ENCODE assay signal across 26 cellular contexts in the genomic region with DNA sequence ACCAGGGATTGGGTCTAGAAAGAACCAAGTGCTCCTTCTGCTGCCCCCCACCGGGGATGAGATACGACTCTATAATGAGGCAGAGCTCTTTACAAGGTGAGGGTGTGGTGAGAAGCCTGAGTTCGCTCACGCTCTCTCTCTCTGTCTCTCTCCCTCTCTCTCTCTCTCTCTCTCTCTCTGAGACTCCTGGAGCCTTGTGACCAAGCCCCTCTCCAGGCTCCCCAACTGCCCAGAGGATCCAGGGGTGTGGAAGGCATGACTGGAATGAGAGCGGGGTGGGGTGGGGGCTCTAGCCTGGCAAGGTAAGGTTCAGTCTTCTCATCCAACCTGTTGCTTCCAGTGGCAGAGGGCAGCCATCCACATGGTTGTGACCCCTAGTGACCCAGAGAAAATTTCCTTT. TPM values are rescaled to one million over a fixed set of nuclear protein-coding genes. Genes with fewer than 3 reads are reported as not detected.
DNase-seq lines count a peak whose midpoint lies in the region; ATAC-seq, FAIRE-seq and TF ChIP-seq lines count a peak whose summit lies in the region.
"Had no signal": no experiment of that assay in that cellular context is flagged by ENCODE, and none has a peak within 500 bp of the region (broad histone marks: within the 10 kb centered on the region; RNA-seq: fewer than 3 reads in every experiment).

No MANE protein-coding gene starts in this region.

- peaks cover 76% of the 10 kb centered on the region for H3K27me3 Mint-ChIP-seq in stimulated activated naive CD8-positive, alpha-beta T cell treated with anti-CD3 and anti-CD28 coated beads, Interleukin-15, amount 100 ng/mL, for 72 hours
- H3K27me3 Mint-ChIP-seq in naive thymus-derived CD4-positive, alpha-beta T cell: peaks cover 50 to 65% (median 57%) of the 10 kb centered on the region in 5 donors

- H3K4me1 ChIP-seq in naive thymus-derived CD4-positive, alpha-beta T cell (ENCODE audit: control insufficient read depth in 2 of 2, insufficient read depth in 2 of 2, low read length in 2 of 2): no peaks in the 10 kb centered on the region
- H3K4me1 ChIP-seq: BE2C; BLaER1 treated with 17β-estradiol and CSF1 and Interleukin-3, amounts not matched to agents 10 nM and 100 nM; HAP-1 had no signal

- no peaks in the 10 kb centered on the region for H3K9me3 Mint-ChIP-seq in stimulated activated naive CD8-positive, alpha-beta T cell treated with anti-CD3 and anti-CD28 coated beads, Interleukin-15, amount 100 ng/mL, for 72 hours
- H3K9me3 Mint-ChIP-seq in naive thymus-derived CD4-positive, alpha-beta T cell: peaks cover 0 to 1% (median 0%) of the 10 kb centered on the region in 11 donors
- H3K9me3 Mint-ChIP-seq: CD4-positive, alpha-beta T cell; CD8-positive, alpha-beta memory T cell had no signal

- no peak for DNase-seq in stimulated activated naive CD8-positive, alpha-beta T cell treated with anti-CD3 and anti-CD28 coated beads, Interleukin-15, amount 100 ng/mL, for 72 hours
- DNase-seq in stimulated activated naive CD8-positive, alpha-beta T cell treated with anti-CD3 and anti-CD28 coated beads, Interleukin-15, Interleukin-2, amounts not matched to agents 100 U/mL and 50 U/mL, for 24 hours: no peak
- DNase-seq in bronchial epithelial cell (ENCODE audit: low read depth) (no peak), NCI-H345 treated with DMSO at 0.1 percent for 48 hours (lab: John Stamatoyannopoulos, UW; ENCODE audit: unreplicated experiment) (no peak), amniotic stem cell (lab: John Stamatoyannopoulos, UW) (no peak)
- DNase-seq in naive thymus-derived CD4-positive, alpha-beta T cell: no peak
- DNase-seq: AML-193; BE2C; CD4-positive, alpha-beta T cell; CD8-positive, alpha-beta memory T cell; DMS 273 treated with DMSO at 0.1 percent for 48 hours; DMS79; EL; GDM1; GM23248 had no signal

- intact Hi-C loops in naive thymus-derived CD4-positive, alpha-beta T cell (cut with micrococcal nuclease): loop anchor here in 1 of 2 donors (2.0 kb wide), 1 partner anchor 14 kb away; no protein-coding TSS in a partner anchor

- H3K27ac Mint-ChIP-seq in stimulated activated naive CD8-positive, alpha-beta T cell treated with anti-CD3 and anti-CD28 coated beads, Interleukin-15, amount 100 ng/mL, for 72 hours: no peak overlapping the region
- no peak overlapping the region for H3K27ac Mint-ChIP-seq in naive thymus-derived CD4-positive, alpha-beta T cell
- H3K27ac Mint-ChIP-seq: CD4-positive, alpha-beta T cell; CD8-positive, alpha-beta memory T cell had no signal

- CTCF ChIA-PET in naive thymus-derived CD4-positive, alpha-beta T cell (lab: Charles Lee): no interaction called here

- ATAC-seq in stimulated activated naive CD8-positive, alpha-beta T cell treated with anti-CD3 and anti-CD28 coated beads, Interleukin-15, amount 100 ng/mL, for 72 hours: peak; percentile 31
- ATAC-seq in stimulated activated naive CD8-positive, alpha-beta T cell treated with anti-CD3 and anti-CD28 coated beads, Interleukin-15, Interleukin-2, amounts not matched to agents 100 U/mL and 50 U/mL, for 24 hours: no peak
- ATAC-seq in naive thymus-derived CD4-positive, alpha-beta T cell: peak; percentile 27
- no peak for ATAC-seq in HG02678 (IDR thresholded peaks at IDR 0.05; ENCODE audit: unreplicated experiment)
- ATAC-seq: GM12878 had no signal

- H3K4me1 Mint-ChIP-seq in stimulated activated naive CD8-positive, alpha-beta T cell treated with anti-CD3 and anti-CD28 coated beads, Interleukin-15, amount 100 ng/mL, for 72 hours: peaks cover 21% of the 10 kb centered on the region
- peaks cover 0 to 6% (median 4%) of the 10 kb centered on the region in 7 donors for H3K4me1 Mint-ChIP-seq in naive thymus-derived CD4-positive, alpha-beta T cell

- POLR2A ChIA-PET in naive thymus-derived CD4-positive, alpha-beta T cell (lab: Charles Lee): no interaction called here

- H3K36me3 Mint-ChIP-seq in naive thymus-derived CD4-positive, alpha-beta T cell: no peaks in the 10 kb centered on the region
- H3K36me3 Mint-ChIP-seq: CD14-positive monocyte; CD8-positive, alpha-beta memory T cell had no signal

- no peak overlapping the region for H3K27ac ChIP-seq in naive thymus-derived CD4-positive, alpha-beta T cell (ENCODE audit: low read depth, low read length)
- H3K27ac ChIP-seq: 22Rv1; BLaER1 treated with 17β-estradiol and CSF1 and Interleukin-3, amounts not matched to agents 10 nM and 100 nM; GM23248 had no signal

- no peak for TF ChIP-seq CTCF in bronchial epithelial cell (IDR thresholded peaks at IDR 0.05; ENCODE audit: insufficient read depth, low read length, severe bottlenecking)

- peaks cover 25% of the 10 kb centered on the region for H3K27me3 ChIP-seq in bronchial epithelial cell (ENCODE audit: control insufficient read depth, insufficient read depth, low read length)
- H3K27me3 ChIP-seq in naive thymus-derived CD4-positive, alpha-beta T cell (ENCODE audit: control insufficient read depth in 2 of 2, insufficient read depth in 2 of 2, low read length in 2 of 2): peaks cover 0 to 4% of the 10 kb centered on the region in 2 donors
- H3K27me3 ChIP-seq: BLaER1 treated with 17β-estradiol and CSF1 and Interleukin-3, amounts not matched to agents 10 nM and 100 nM had no signal

- peak; percentile 7 for FAIRE-seq in bronchial epithelial cell (lab: Jason Lieb, UNC)
- FAIRE-seq: A204.1, D721Med, GM12878, GM19239, H54 had no signal

- no peak overlapping the region for H3K4me3 ChIP-seq in bronchial epithelial cell (ENCODE audit: low read depth, low read length)
- H3K4me3 ChIP-seq in naive thymus-derived CD4-positive, alpha-beta T cell (ENCODE audit: low read length): no peak overlapping the region
- H3K4me3 ChIP-seq: BLaER1 treated with 17β-estradiol and CSF1 and Interleukin-3, amounts not matched to agents 10 nM and 100 nM; GM12878; GM23248; HAP-1 had no signal

- H3K9me3 ChIP-seq in naive thymus-derived CD4-positive, alpha-beta T cell (ENCODE audit: control insufficient read depth in 2 of 3, low read length in 3 of 3): no peaks in the 10 kb centered on the region
- H3K9me3 ChIP-seq: BE2C, HAP-1 had no signal

- no peaks in the 10 kb centered on the region for H3K36me3 ChIP-seq in bronchial epithelial cell (ENCODE audit: control insufficient read depth, insufficient read depth, low read length)
- no peaks in the 10 kb centered on the region for H3K36me3 ChIP-seq in naive thymus-derived CD4-positive, alpha-beta T cell (ENCODE audit: control insufficient read depth in 2 of 3, insufficient read depth in 3 of 3, low read length in 3 of 3)
- H3K36me3 ChIP-seq: BE2C; BLaER1 treated with 17β-estradiol and CSF1 and Interleukin-3, amounts not matched to agents 10 nM and 100 nM; HAP-1 had no signal

- no peak overlapping the region for H3K4me3 Mint-ChIP-seq in stimulated activated naive CD8-positive, alpha-beta T cell treated with anti-CD3 and anti-CD28 coated beads, Interleukin-15, amount 100 ng/mL, for 72 hours
- H3K4me3 Mint-ChIP-seq in naive thymus-derived CD4-positive, alpha-beta T cell: no peak overlapping the region
- H3K4me3 Mint-ChIP-seq: CD4-positive, alpha-beta T cell; CD8-positive, alpha-beta memory T cell had no signal

RNA-seq across cellular contexts. Expression of gene PTF1A, which starts 3.1 kb away (rescaled TPM):
- not detected in 2 replicates for total RNA-seq in bronchial epithelial cell
- total RNA-seq in naive thymus-derived CD4-positive, alpha-beta T cell: not detected
- not detected for polyA plus RNA-seq in naive thymus-derived CD4-positive, alpha-beta T cell
- total RNA-seq: CD4-positive, alpha-beta T cell; CD8-positive, alpha-beta memory T cell; GM12878; GM23248 had no signal
- polyA plus RNA-seq: AG04450; CD14-positive monocyte; CD8-positive, alpha-beta memory T cell; GM12878; GM23248 had no signal

Comparison
In these comparisons a context has a peak if more than half of its experiments do, and no peak if none do; other contexts are left out.
1. ATAC-seq: peak in stimulated activated naive CD8-positive, alpha-beta T cell treated with anti-CD3 and anti-CD28 coated beads, Interleukin-15, amount 100 ng/mL, for 72 hours (single experiment) and naive thymus-derived CD4-positive, alpha-beta T cell (single experiment); none in stimulated activated naive CD8-positive, alpha-beta T cell treated with anti-CD3 and anti-CD28 coated beads, Interleukin-15, Interleukin-2, amounts not matched to agents 100 U/mL and 50 U/mL, for 24 hours (single experiment) and HG02678 (single experiment).